Comparison of ENCODE assay signal across 14 cellular contexts in the genomic region with DNA sequence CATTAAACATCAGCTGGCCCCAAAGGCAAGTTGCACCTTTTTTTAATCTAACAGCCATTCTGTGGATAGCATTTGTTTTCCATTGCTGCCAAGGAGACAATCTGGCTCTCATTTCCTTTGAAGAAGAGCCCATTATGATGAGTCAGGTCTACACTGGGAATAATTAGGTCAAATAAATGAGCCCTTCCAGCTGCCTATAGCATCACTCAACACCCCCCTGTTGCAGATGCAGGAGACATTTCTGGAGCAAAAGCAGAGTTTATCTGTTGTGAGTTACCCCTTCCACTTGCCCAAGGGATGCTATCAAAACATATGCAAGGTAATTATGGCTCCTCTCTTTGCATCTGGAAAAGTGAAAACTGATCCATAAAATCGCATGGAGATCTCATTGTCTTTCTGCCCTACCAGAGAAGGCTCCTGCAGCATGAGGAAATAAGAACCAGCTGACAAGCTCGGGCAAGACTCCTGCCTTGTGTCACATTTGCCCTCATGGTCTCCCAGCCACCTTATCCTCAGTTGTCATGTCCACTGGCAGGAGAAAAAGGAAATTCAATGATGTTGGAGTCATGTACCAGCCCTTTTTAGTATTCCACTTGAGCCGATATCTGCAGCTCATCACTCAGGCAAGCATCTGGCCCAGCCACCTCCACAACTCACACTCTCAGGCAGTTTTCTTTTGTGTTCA.
DNase-seq lines count a peak whose midpoint lies in the region; ATAC-seq and TF ChIP-seq lines count a peak whose summit lies in the region.
"Had no signal": no experiment of that assay in that cellular context is flagged by ENCODE, and none has a peak within 500 bp of the region (broad histone marks: within the 10 kb centered on the region; RNA-seq: fewer than 3 reads in every experiment).

No MANE protein-coding gene starts in this region.

- DNase-seq in GM23248 = peak; percentile 80
- DNase-seq in adipocyte (ENCODE audit: low read depth) = peak; percentile 30
- peak; percentile 70 to 73 for DNase-seq in cardiac muscle cell (ENCODE audit: low read depth in 1 of 2, low spot score in 1 of 2)
- DNase-seq in cerebellar cortex (ENCODE audit: low spot score) = no peak
- DNase-seq in activated CD8-positive, alpha-beta memory T cell treated with anti-CD3 and anti-CD28 coated beads for 24 hours = no peak
- no peak for DNase-seq in erythroblast (lab: John Stamatoyannopoulos, UW)
- DNase-seq: adrenal gland; C1 segment of cervical spinal cord; H7; naive thymus-derived CD4-positive, alpha-beta T cell; NCI-H345 had no signal

- no peaks in the 10 kb centered on the region for H4K20me1 ChIP-seq in GM23248 (ENCODE audit: insufficient read depth)

- no peak for TF ChIP-seq CTCF in cardiac muscle cell (IDR thresholded peaks at IDR 0.05; ENCODE audit: low read depth, low read length)

- H3K4me3 ChIP-seq in ACC112 (ENCODE audit: low read depth, low read length) (no peak overlapping the region), GM23248 (no peak overlapping the region), adipocyte (ENCODE audit: low read length) (no peak overlapping the region), cardiac muscle cell (no peak overlapping the region)
- H3K4me3 ChIP-seq: adrenal gland, skin epidermis had no signal

- H3K79me2 ChIP-seq in ACC112 (ENCODE audit: control insufficient read depth, insufficient read depth, low read length, unreplicated experiment) (no peaks in the 10 kb centered on the region), GM23248 (ENCODE audit: insufficient read depth) (no peaks in the 10 kb centered on the region)

- TF ChIP-seq POLR2A in erythroblast (IDR thresholded peaks at IDR 0.05; ENCODE audit: low read length) = no peak

- 6 to 11% methylated on average over 3 of the region's 3 CpGs for WGBS in GM23248 (ENCODE audit: low coverage in 1 of 2, low lambda C conversion rate in 2 of 2, missing lambda C conversion rate in 2 of 2), 2 experiments

- H3F3A ChIP-seq in GM23248 (ENCODE audit: insufficient read depth) = peaks cover 16% of the 10 kb centered on the region; the same call in 1 of the 2 replicates

- H3K9me3 ChIP-seq in GM23248 (ENCODE audit: low read depth) = no peaks in the 10 kb centered on the region
- H3K9me3 ChIP-seq in adipocyte (ENCODE audit: control insufficient read depth, low read length) = peaks cover 4% of the 10 kb centered on the region
- H3K9me3 ChIP-seq in cardiac muscle cell (ENCODE audit: low read depth) = no peaks in the 10 kb centered on the region
- H3K9me3 ChIP-seq: adrenal gland had no signal

- H3K27me3 ChIP-seq in ACC112 (ENCODE audit: insufficient read depth, low read length) (no peaks in the 10 kb centered on the region), GM23248 (replicated peaks; ENCODE audit: insufficient read depth) (no peaks in the 10 kb centered on the region), adipocyte (replicated peaks; ENCODE audit: control insufficient read depth, insufficient read depth, low read length) (no peaks in the 10 kb centered on the region), cardiac muscle cell (no peaks in the 10 kb centered on the region)
- H3K27me3 ChIP-seq: adrenal gland had no signal

- H3K9ac ChIP-seq in GM23248 (no peak overlapping the region), adipocyte (ENCODE audit: low read length) (no peak overlapping the region)

- H3K4me1 ChIP-seq in ACC112 (ENCODE audit: control insufficient read depth, insufficient read depth, low read length, unreplicated experiment) (peaks cover 25% of the 10 kb centered on the region), GM23248 (ENCODE audit: insufficient read depth) (peaks cover 20% of the 10 kb centered on the region), adipocyte (ENCODE audit: control insufficient read depth, insufficient read depth, low read length) (peaks cover 6% of the 10 kb centered on the region), cardiac muscle cell (ENCODE audit: low read depth) (peaks cover 58% of the 10 kb centered on the region)
- H3K4me1 ChIP-seq: adrenal gland had no signal

- no peaks in the 10 kb centered on the region for H3K9me2 ChIP-seq in GM23248 (ENCODE audit: insufficient read depth)

- no peak overlapping the region for H2AFZ ChIP-seq in ACC112 (ENCODE audit: low read length, unreplicated experiment)
- no peak overlapping the region for H2AFZ ChIP-seq in GM23248

- H3K36me3 ChIP-seq in ACC112 (ENCODE audit: insufficient read depth, low read length) (no peaks in the 10 kb centered on the region), GM23248 (ENCODE audit: low read depth) (no peaks in the 10 kb centered on the region), adipocyte (ENCODE audit: control insufficient read depth, insufficient read depth, low read length, severe bottlenecking) (no peaks in the 10 kb centered on the region), cardiac muscle cell (no peaks in the 10 kb centered on the region)
- H3K36me3 ChIP-seq: adrenal gland had no signal

- peak overlapping the region; percentile 16 for H3K4me2 ChIP-seq in GM23248 (ENCODE audit: unreplicated experiment)

- ATAC-seq in HG03159 (IDR thresholded peaks at IDR 0.05; ENCODE audit: unreplicated experiment) = no peak
- ATAC-seq: naive thymus-derived CD4-positive, alpha-beta T cell had no signal

- in situ Hi-C loops in GM23248 (cut with MboI) = no loop called here

- H3K27ac ChIP-seq in ACC112 (ENCODE audit: low read depth, low read length) (peak overlapping the region; percentile 50), GM23248 (no peak overlapping the region), cardiac muscle cell (peak overlapping the region; percentile 73)
- H3K27ac ChIP-seq: adrenal gland had no signal

Comparison
In these comparisons a context has a peak if more than half of its experiments do, and no peak if none do; other contexts are left out.
1. DNase-seq: peak in GM23248 (single experiment), adipocyte (single experiment) and cardiac muscle cell (2 of 2); none in cerebellar cortex (single experiment), activated CD8-positive, alpha-beta memory T cell treated with anti-CD3 and anti-CD28 coated beads for 24 hours (single experiment) and erythroblast (0 of 2).